In genomic region chr6:26465776-26466175, GRCh38 we compare ENCODE assay signal across 2 cellular contexts.
TF ChIP-seq lines count a peak whose summit lies in the region.

No MANE protein-coding gene starts in this region.

TF ChIP-seq in HepG2, 621 proteins besides CTCF, POLR2A, EP300 and RAD21:
- TF ChIP-seq MYC (CRISPR knock-in tag; IDR thresholded peaks at IDR 0.05; ENCODE audit: borderline replicate concordance) (no peak), NFE2L2 (IDR thresholded peaks at IDR 0.05; ENCODE audit: low read length) (no peak), NFE2 (CRISPR knock-in tag; IDR thresholded peaks at IDR 0.05) (no peak), NFKBIZ (CRISPR knock-in tag; IDR thresholded peaks at IDR 0.05) (no peak), CEBPB (IDR thresholded peaks at IDR 0.05; ENCODE audit: borderline replicate concordance, low read depth, low read length) (peak; percentile 53; the same call in 1 of the 2 replicates), PRDM10 (CRISPR knock-in tag; IDR thresholded peaks at IDR 0.05; ENCODE audit: low read depth) (no peak), ZFP36 (IDR thresholded peaks at IDR 0.05; ENCODE audit: borderline replicate concordance, low read depth, low read length, partially characterized antibody) (no peak), DMAP1 (CRISPR knock-in tag; IDR thresholded peaks at IDR 0.05) (no peak), ZMAT5 (CRISPR knock-in tag; IDR thresholded peaks at IDR 0.05; ENCODE audit: borderline replicate concordance, low read depth) (no peak)

TF ChIP-seq in IMR-90, 13 proteins besides CTCF, POLR2A, EP300 and RAD21:
- TF ChIP-seq CEBPB (IDR thresholded peaks at IDR 0.05; ENCODE audit: low read depth, low read length) = peak; percentile 40; the same call in 1 of the 2 replicates
- no peak for TF ChIP-seq NFE2L2 (IDR thresholded peaks at IDR 0.05; ENCODE audit: low read depth, low read length)
